ENCODE assay signal across 21 cellular contexts in the genomic region with DNA sequence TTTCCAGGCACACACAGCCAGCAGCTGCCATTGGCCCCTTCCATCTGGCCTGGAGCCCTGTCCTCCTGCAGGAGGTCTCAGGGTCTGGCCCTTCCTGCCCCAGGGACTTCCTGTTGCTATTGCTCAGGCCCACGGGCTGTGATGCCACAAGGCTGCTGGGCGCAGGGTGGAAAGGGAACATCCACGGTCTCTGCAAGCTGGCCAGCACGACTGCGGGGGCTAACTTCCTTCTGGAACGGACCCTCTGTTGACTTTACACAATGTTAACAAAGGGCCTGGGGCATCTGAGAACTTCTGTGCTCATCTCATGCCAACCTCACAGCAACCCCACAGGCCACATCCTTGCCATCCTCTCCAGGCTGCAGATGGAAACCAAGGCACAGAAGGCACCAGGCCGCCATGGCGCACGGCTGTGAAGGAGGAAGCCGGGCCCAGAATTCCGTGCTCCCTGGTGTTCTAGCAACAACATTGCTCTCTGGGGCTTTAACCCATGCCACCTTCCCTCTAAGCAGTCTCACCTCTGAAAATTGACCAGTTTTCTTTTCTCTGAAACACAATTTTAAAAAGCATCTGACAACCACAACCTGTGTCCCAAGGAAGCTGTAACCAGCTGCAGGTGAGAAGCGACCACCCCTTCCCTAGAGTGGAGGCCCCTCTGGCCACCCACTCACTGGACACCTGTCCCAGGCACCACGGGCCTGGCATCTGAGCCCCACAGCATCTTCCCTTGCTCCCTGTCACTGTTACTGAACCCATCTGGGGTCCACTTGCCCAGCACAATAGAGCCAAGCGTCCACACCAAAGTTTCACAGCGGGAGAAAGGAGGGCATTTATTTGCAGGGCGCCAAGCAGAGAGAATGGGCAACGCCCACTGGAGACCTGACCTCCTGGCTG.
"Had no signal": no experiment of that assay in that cellular context is flagged by ENCODE, and none has a peak within 500 bp of the region (broad histone marks: within the 10 kb centered on the region; RNA-seq: fewer than 3 reads in every experiment).

No MANE protein-coding gene starts in this region.

- H3K9me3 ChIP-seq: esophagus muscularis mucosa, gastrocnemius medialis, heart right ventricle, sigmoid colon, suprapubic skin, thyroid gland, uterus had no signal

- H3K9me3 Mint-ChIP-seq: dendritic cell treated with granulocyte-macrophage colony-stimulating factor and Interleukin-4, amounts not matched to agents 40 ng/mL and 50 ng/mL, for 4 days; mesothelial cell of epicardium; type B pancreatic cell had no signal

- H3K4me1 Mint-ChIP-seq: natural killer cell had no signal

- H3K4me3 ChIP-seq: esophagus muscularis mucosa, gastrocnemius medialis, heart right ventricle, sigmoid colon, skin epidermis, suprapubic skin, thyroid gland, uterus had no signal

- H3K36me3 Mint-ChIP-seq: mesothelial cell of epicardium, natural killer cell, type B pancreatic cell had no signal

- DNase-seq: effector memory CD8-positive, alpha-beta T cell; gastrocnemius medialis; heart right ventricle; hypothalamus; kidney glomerular epithelial cell; mammary epithelial cell; natural killer cell; sigmoid colon; stimulated activated CD4-positive, alpha-beta T cell treated with anti-CD3 and anti-CD28 coated beads, Interleukin-12 subunit alpha, Interleukin-12 subunit beta, amount 100 ng/mL, for 4 hours; stimulated activated naive CD4-positive, alpha-beta T cell treated with Interleukin-2 at 50 U/mL for 16 hours; thyroid gland; uterus had no signal

- H3K4me3 Mint-ChIP-seq: dendritic cell treated with granulocyte-macrophage colony-stimulating factor and Interleukin-4, amounts not matched to agents 40 ng/mL and 50 ng/mL, for 4 days; effector memory CD8-positive, alpha-beta T cell; mesothelial cell of epicardium; natural killer cell; type B pancreatic cell had no signal

- H3K27ac ChIP-seq: epithelial cell of prostate, esophagus muscularis mucosa, gastrocnemius medialis, heart right ventricle, sigmoid colon, skin epidermis, suprapubic skin, thyroid gland, uterus had no signal

- H3K4me1 ChIP-seq: sigmoid colon, suprapubic skin, thyroid gland, uterus had no signal

- H3K27me3 ChIP-seq: gastrocnemius medialis, thyroid gland, uterus had no signal

- H3K36me3 ChIP-seq: esophagus muscularis mucosa, gastrocnemius medialis, heart right ventricle, sigmoid colon, suprapubic skin, thyroid gland, uterus had no signal

- H3K27ac Mint-ChIP-seq: dendritic cell treated with granulocyte-macrophage colony-stimulating factor and Interleukin-4, amounts not matched to agents 40 ng/mL and 50 ng/mL, for 4 days; effector memory CD8-positive, alpha-beta T cell; mesothelial cell of epicardium; natural killer cell; type B pancreatic cell had no signal

- ATAC-seq: effector memory CD8-positive, alpha-beta T cell; gastrocnemius medialis; heart right ventricle; natural killer cell had no signal

- FAIRE-seq: colon, islet of Langerhans had no signal
